In the genomic region with DNA sequence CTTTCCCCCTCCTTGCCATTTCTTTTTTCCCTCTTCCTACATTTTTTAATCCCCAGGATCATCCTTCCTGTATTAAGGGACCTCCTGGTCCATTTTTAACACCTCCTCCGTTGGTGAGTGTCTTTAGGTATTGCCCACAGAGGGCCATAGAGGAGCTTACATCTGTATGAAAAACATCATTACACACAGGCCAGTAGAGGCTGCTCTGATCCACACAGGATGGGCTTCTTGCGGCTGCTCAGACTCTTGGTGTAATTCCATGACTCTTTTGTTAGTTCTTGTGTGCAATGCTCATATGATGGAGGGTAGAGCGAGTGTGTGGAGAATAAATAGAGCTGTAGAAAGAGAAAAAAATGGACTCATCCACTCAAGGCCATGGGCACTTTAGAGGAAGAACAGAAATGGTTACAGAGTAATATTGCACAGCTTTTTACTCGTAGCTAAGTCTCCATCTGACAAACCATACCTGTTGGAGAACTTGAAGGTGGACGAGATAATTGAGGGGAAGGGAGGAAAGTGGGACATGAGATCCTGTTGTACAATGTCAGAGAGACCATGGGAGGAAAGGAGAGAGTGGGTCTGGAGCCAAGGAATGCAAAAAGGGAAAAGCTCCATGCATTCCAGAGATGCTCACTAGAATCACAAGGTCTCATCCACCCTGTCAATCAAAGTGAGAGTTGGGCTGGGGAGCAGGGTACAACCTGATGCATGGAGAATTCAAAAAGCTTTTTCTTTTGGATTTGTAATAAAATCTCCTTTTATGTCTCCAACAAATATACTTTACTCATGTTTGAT, we compare ENCODE assay signal across 17 cellular contexts.
DNase-seq lines count a peak whose midpoint lies in the region; ATAC-seq and TF ChIP-seq lines count a peak whose summit lies in the region.
"Had no signal": no experiment of that assay in that cellular context is flagged by ENCODE, and none has a peak within 500 bp of the region (broad histone marks: within the 10 kb centered on the region; RNA-seq: fewer than 3 reads in every experiment).

No MANE protein-coding gene starts in this region.

- H3K4me3 ChIP-seq in PC-3 (ENCODE audit: low read length): no peak overlapping the region
- no peak overlapping the region for H3K4me3 ChIP-seq in esophagus muscularis mucosa
- H3K4me3 ChIP-seq in neural cell (ENCODE audit: low read length): no peak overlapping the region
- H3K4me3 ChIP-seq: A549, transverse colon had no signal

- POLR2A ChIA-PET in PC-3 (lab: Charles Lee; ENCODE audit: unreplicated experiment): no interaction called here

- H2AFZ ChIP-seq in PC-3 (ENCODE audit: low read length): no peak overlapping the region
- H2AFZ ChIP-seq in neural cell (ENCODE audit: low read depth, low read length): no peak overlapping the region

- H3K27ac ChIP-seq in PC-3 (ENCODE audit: low read length) (no peak overlapping the region), esophagus muscularis mucosa (replicated peaks in 1 of 4) (no peak overlapping the region), neural cell (ENCODE audit: low read length) (no peak overlapping the region)
- H3K27ac ChIP-seq: A549, transverse colon had no signal

- intact Hi-C loops in PC-3 (cut with micrococcal nuclease) (no loop called here), esophagus muscularis mucosa (cut with DNase I) (no loop called here)

- TF ChIP-seq CTCF in PC-3 (conservative IDR thresholded peaks at IDR 0.05; ENCODE audit: low read depth, low read length) (peak; percentile 31; the same call in 1 of the 2 replicates), esophagus muscularis mucosa (IDR thresholded peaks at IDR 0.05) (no peak), neural cell (IDR thresholded peaks at IDR 0.05; ENCODE audit: poor library complexity, severe bottlenecking) (no peak)

- DNase-seq in NCI-H748 (lab: John Stamatoyannopoulos, UW; ENCODE audit: unreplicated experiment) (peak; percentile 11), NCI-H748 treated with DMSO at 0.1 percent for 48 hours (lab: John Stamatoyannopoulos, UW) (no peak), PC-3 (peak; percentile 29), esophagus muscularis mucosa (ENCODE audit: extremely low spot score) (peak; percentile 55)
- DNase-seq in activated CD4-positive, CD25-positive, alpha-beta regulatory T cell (lab: John Stamatoyannopoulos, UW): no peak
- DNase-seq: amniotic stem cell; DMS 273 treated with DMSO at 0.1 percent for 48 hours; NCI-H1436 treated with DMSO at 0.1 percent for 48 hours; NCI-H526 treated with DMSO at 0.1 percent for 48 hours; posterior cingulate gyrus; SIG-M5; stimulated activated CD4-positive, alpha-beta T cell treated with anti-CD3 and anti-CD28 coated beads, Interleukin-15, amount 100 ng/mL, for 24 hours; transverse colon had no signal

- ATAC-seq in PC-3: peak; percentile 50
- ATAC-seq in HG03097 (IDR thresholded peaks at IDR 0.05; ENCODE audit: low FRiP score, unreplicated experiment): no peak
- ATAC-seq in GM19463 (IDR thresholded peaks at IDR 0.05; ENCODE audit: unreplicated experiment): no peak

- H3K4me2 ChIP-seq in PC-3 (ENCODE audit: low read length): no peak overlapping the region
- H3K4me2 ChIP-seq in neural cell (ENCODE audit: low read length): no peak overlapping the region
- H3K4me2 ChIP-seq: A549 had no signal

- no peak for TF ChIP-seq EP300 in esophagus muscularis mucosa (IDR thresholded peaks at IDR 0.05)
- no peak for TF ChIP-seq EP300 in neural cell (conservative IDR thresholded peaks at IDR 0.05; ENCODE audit: poor library complexity, severe bottlenecking)

- H3K27me3 ChIP-seq in PC-3 (ENCODE audit: low read length): no peaks in the 10 kb centered on the region
- H3K27me3 ChIP-seq in esophagus muscularis mucosa: no peaks in the 10 kb centered on the region
- H3K27me3 ChIP-seq in neural cell (ENCODE audit: insufficient read depth, low read depth, low read length): no peaks in the 10 kb centered on the region
- H3K27me3 ChIP-seq: transverse colon had no signal

- no peaks in the 10 kb centered on the region for H3K79me2 ChIP-seq in PC-3 (ENCODE audit: low read length)
- H3K79me2 ChIP-seq in neural cell (replicated peaks; ENCODE audit: insufficient read depth, low read length): no peaks in the 10 kb centered on the region

- H3F3A ChIP-seq in PC-3 (ENCODE audit: low read length, unreplicated experiment) (no peaks in the 10 kb centered on the region), neural cell (ENCODE audit: insufficient read depth, low read length, poor library complexity, severe bottlenecking) (no peaks in the 10 kb centered on the region)

- H3K9me2 ChIP-seq in PC-3 (replicated peaks; ENCODE audit: low read length) (no peaks in the 10 kb centered on the region), neural cell (ENCODE audit: insufficient read depth, low read length) (no peaks in the 10 kb centered on the region)

- H4K20me1 ChIP-seq in PC-3 (ENCODE audit: low read length) (no peaks in the 10 kb centered on the region), neural cell (ENCODE audit: insufficient read depth) (no peaks in the 10 kb centered on the region)

- no TSS peak for BruUV-seq in PC-3 (replicated peaks; lab: Mats Ljungman, UMichigan)

- H3K36me3 ChIP-seq in PC-3 (ENCODE audit: low read depth, low read length): no peaks in the 10 kb centered on the region
- H3K36me3 ChIP-seq in esophagus muscularis mucosa: no peaks in the 10 kb centered on the region
- H3K36me3 ChIP-seq in neural cell (ENCODE audit: insufficient read depth, low read length): no peaks in the 10 kb centered on the region
- H3K36me3 ChIP-seq: transverse colon had no signal

- H3K4me1 ChIP-seq in PC-3 (ENCODE audit: insufficient read depth, low read length): no peaks in the 10 kb centered on the region
- peaks cover 6 to 24% (median 19%) of the 10 kb centered on the region in 4 donors for H3K4me1 ChIP-seq in esophagus muscularis mucosa
- H3K4me1 ChIP-seq: A549 had no signal

- WGBS in esophagus muscularis mucosa: 81% methylated on average over 5 of the region's 5 CpGs

- CTCF ChIA-PET in PC-3 (lab: Charles Lee): interaction anchor here (0.9 kb wide), 1 partner anchor 214 kb away, joined by 3 read pairs; no protein-coding TSS in a partner anchor

- no peak for TF ChIP-seq POLR2A in esophagus muscularis mucosa (IDR thresholded peaks at IDR 0.05; ENCODE audit: low read depth)

- TF ChIP-seq RAD21 in neural cell (conservative IDR thresholded peaks at IDR 0.05): peak; percentile 20

- H3K9me3 ChIP-seq in PC-3 (ENCODE audit: low read length) (no peaks in the 10 kb centered on the region), esophagus muscularis mucosa (no peaks in the 10 kb centered on the region), neural cell (ENCODE audit: low read length) (no peaks in the 10 kb centered on the region)
- H3K9me3 ChIP-seq: transverse colon had no signal

- H3K9ac ChIP-seq in PC-3 (ENCODE audit: low read length): no peak overlapping the region
- no peak overlapping the region for H3K9ac ChIP-seq in neural cell (ENCODE audit: low read length)

TF ChIP-seq in neural cell, 6 proteins besides CTCF, POLR2A, EP300 and RAD21:
- no peak for TF ChIP-seq EZH2 (IDR thresholded peaks at IDR 0.05; ENCODE audit: borderline replicate concordance, insufficient read depth, low read length, poor library complexity, severe bottlenecking)
- TF ChIP-seq SMC3 (conservative IDR thresholded peaks at IDR 0.05; ENCODE audit: poor library complexity): no peak
- TF ChIP-seq MXI1 (conservative IDR thresholded peaks at IDR 0.05; ENCODE audit: poor library complexity, severe bottlenecking): no peak
- TF ChIP-seq TAF1 (IDR thresholded peaks at IDR 0.05; ENCODE audit: low read depth): no peak
- TF ChIP-seq, protein P1, sequence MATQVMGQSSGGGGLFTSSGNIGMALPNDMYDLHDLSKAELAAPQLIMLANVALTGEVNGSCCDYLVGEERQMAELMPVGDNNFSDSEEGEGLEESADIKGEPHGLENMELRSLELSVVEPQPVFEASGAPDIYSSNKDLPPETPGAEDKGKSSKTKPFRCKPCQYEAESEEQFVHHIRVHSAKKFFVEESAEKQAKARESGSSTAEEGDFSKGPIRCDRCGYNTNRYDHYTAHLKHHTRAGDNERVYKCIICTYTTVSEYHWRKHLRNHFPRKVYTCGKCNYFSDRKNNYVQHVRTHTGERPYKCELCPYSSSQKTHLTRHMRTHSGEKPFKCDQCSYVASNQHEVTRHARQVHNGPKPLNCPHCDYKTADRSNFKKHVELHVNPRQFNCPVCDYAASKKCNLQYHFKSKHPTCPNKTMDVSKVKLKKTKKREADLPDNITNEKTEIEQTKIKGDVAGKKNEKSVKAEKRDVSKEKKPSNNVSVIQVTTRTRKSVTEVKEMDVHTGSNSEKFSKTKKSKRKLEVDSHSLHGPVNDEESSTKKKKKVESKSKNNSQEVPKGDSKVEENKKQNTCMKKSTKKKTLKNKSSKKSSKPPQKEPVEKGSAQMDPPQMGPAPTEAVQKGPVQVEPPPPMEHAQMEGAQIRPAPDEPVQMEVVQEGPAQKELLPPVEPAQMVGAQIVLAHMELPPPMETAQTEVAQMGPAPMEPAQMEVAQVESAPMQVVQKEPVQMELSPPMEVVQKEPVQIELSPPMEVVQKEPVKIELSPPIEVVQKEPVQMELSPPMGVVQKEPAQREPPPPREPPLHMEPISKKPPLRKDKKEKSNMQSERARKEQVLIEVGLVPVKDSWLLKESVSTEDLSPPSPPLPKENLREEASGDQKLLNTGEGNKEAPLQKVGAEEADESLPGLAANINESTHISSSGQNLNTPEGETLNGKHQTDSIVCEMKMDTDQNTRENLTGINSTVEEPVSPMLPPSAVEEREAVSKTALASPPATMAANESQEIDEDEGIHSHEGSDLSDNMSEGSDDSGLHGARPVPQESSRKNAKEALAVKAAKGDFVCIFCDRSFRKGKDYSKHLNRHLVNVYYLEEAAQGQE (IDR thresholded peaks at IDR 0.05; ENCODE audit: borderline replicate concordance): no peak
- no peak for TF ChIP-seq POLR2AphosphoS5 (IDR thresholded peaks at IDR 0.05)

Comparison
In these comparisons a context has a peak if more than half of its experiments do, and no peak if none do; other contexts are left out.
1. DNase-seq: peak in NCI-H748 (single experiment), PC-3 (single experiment) and esophagus muscularis mucosa (single experiment); none in NCI-H748 treated with DMSO at 0.1 percent for 48 hours (single experiment) and activated CD4-positive, CD25-positive, alpha-beta regulatory T cell (0 of 4).